In genomic region chr22:38398609-38399401, GRCh38 we compare ENCODE assay signal across 8 cellular contexts. TPM values are rescaled to one million over a fixed set of nuclear protein-coding genes. Genes with fewer than 3 reads are reported as not detected.
DNase-seq lines count a peak whose midpoint lies in the region; FAIRE-seq and TF ChIP-seq lines count a peak whose summit lies in the region.

No MANE protein-coding gene starts in this region.

- peaks cover 57% of the 10 kb centered on the region for H3K4me1 Mint-ChIP-seq in neural progenitor cell

- intact Hi-C loops in stomach (cut with DNase I; ENCODE audit: low total_unique reads) = no loop called here

- H3K27ac ChIP-seq in HUES64 (ENCODE audit: low read depth, low read length) (peak overlapping the region; percentile 96), neural progenitor cell (peak overlapping the region; percentile 88), stomach (peak overlapping the region; percentile 89 to 99 (median 95))

- peak overlapping the region; percentile 87 for H3K4me3 Mint-ChIP-seq in neural progenitor cell

- H2AFZ ChIP-seq in neural progenitor cell (replicated peaks) = peak overlapping the region; percentile 55

- H3F3A ChIP-seq in neural progenitor cell (ENCODE audit: low read depth) = peaks cover 50% of the 10 kb centered on the region

- no peak for TF ChIP-seq CTCF in foreskin fibroblast (IDR thresholded peaks at IDR 0.05; ENCODE audit: low read depth, low read length)
- no peak for TF ChIP-seq CTCF in neural progenitor cell (IDR thresholded peaks at IDR 0.05)
- no peak for TF ChIP-seq CTCF in stomach (IDR thresholded peaks at IDR 0.05)

- peaks cover 10% of the 10 kb centered on the region for H3K27me3 Mint-ChIP-seq in neural progenitor cell (ENCODE audit: insufficient read depth, low read depth)

- H3K27me3 ChIP-seq in HUES64 (ENCODE audit: insufficient read depth, low read length) = no peaks in the 10 kb centered on the region
- no peaks in the 10 kb centered on the region for H3K27me3 ChIP-seq in neural progenitor cell
- H3K27me3 ChIP-seq in stomach = peaks cover 0 to 23% (median 0%) of the 10 kb centered on the region in 3 donors

- H3K36me3 ChIP-seq in HUES64 (ENCODE audit: insufficient read depth, low read length) (no peaks in the 10 kb centered on the region), neural progenitor cell (no peaks in the 10 kb centered on the region), stomach (no peaks in the 10 kb centered on the region)

- under 1% methylated on average over 88 of the region's 101 CpGs for WGBS in HUES64
- WGBS in stomach, 5 donors = 0 to 1% (median 0%) methylated on average over 13 to 101 of the region's 101 CpGs

- H3K9me3 Mint-ChIP-seq in neural progenitor cell = no peaks in the 10 kb centered on the region

- H3K27ac Mint-ChIP-seq in neural progenitor cell = no peak overlapping the region

- peak overlapping the region; percentile 86 for H3K9ac ChIP-seq in HUES64 (ENCODE audit: low read depth, low read length)
- peak overlapping the region; percentile 55 for H3K9ac ChIP-seq in neural progenitor cell

- H3K4me1 ChIP-seq in HUES64 (ENCODE audit: insufficient read depth, low read length) = peaks cover 57% of the 10 kb centered on the region
- peaks cover 42% of the 10 kb centered on the region for H3K4me1 ChIP-seq in neural progenitor cell
- peaks cover 7 to 46% (median 30%) of the 10 kb centered on the region in 4 donors for H3K4me1 ChIP-seq in stomach

- no peaks in the 10 kb centered on the region for H3K36me3 Mint-ChIP-seq in neural progenitor cell

- H3K9me3 ChIP-seq in HUES64 (ENCODE audit: insufficient read depth, low read depth, low read length) (no peaks in the 10 kb centered on the region), neural progenitor cell (ENCODE audit: low read depth) (no peaks in the 10 kb centered on the region), stomach (no peaks in the 10 kb centered on the region)

- H4K20me1 ChIP-seq in neural progenitor cell (ENCODE audit: low read depth) = peaks cover 30% of the 10 kb centered on the region

- TF ChIP-seq POLR2A in stomach (IDR thresholded peaks at IDR 0.05) = no peak

- DNase-seq in Ammon's horn (ENCODE audit: low spot score) (peak; percentile 86), GM19239 (ENCODE audit: insufficient read length, low spot score) (peak; percentile 67), RPMI8226 (peak; percentile 93), foreskin fibroblast (peak; percentile 68 to 89), neural progenitor cell (ENCODE audit: low spot score) (peak; percentile 96), stomach (peak; percentile 92)
- DNase-seq in activated effector memory CD4-positive, alpha-beta T cell treated with Interleukin-2 at 50 U/mL for 16 hours = peak; percentile 69

- peaks cover 48% of the 10 kb centered on the region for H3K79me2 ChIP-seq in neural progenitor cell (ENCODE audit: low read depth)

- peak overlapping the region; percentile 82 for H3K4me2 ChIP-seq in neural progenitor cell

- no peak for TF ChIP-seq EP300 in stomach (IDR thresholded peaks at IDR 0.05)

- peak overlapping the region; percentile 78 for H3K4me3 ChIP-seq in HUES64 (ENCODE audit: low read length)
- peak overlapping the region; percentile 69 to 72 for H3K4me3 ChIP-seq in foreskin fibroblast (ENCODE audit: low read depth in 1 of 2, low read length in 2 of 2)
- peak overlapping the region; percentile 62 for H3K4me3 ChIP-seq in neural progenitor cell
- H3K4me3 ChIP-seq in stomach = peak overlapping the region; percentile 75 to 86 (median 82)

- FAIRE-seq in GM19239 (lab: Jason Lieb, UNC) = no peak

RNA-seq across cellular contexts. Expression of gene KCNJ4, which starts 56.2 kb away (rescaled TPM):
- polyA plus RNA-seq in HUES64 (2013, experiment 1 of 2) = 0.60 TPM
- 1.5 TPM for polyA plus RNA-seq in HUES64 (2013, experiment 2 of 2)
- total RNA-seq in neural progenitor cell (ENCODE audit: low replicate concordance) (0.82 and 4.6 TPM in 2 replicates), stomach (not detected)
- polyA plus RNA-seq in stomach = not detected

Comparison
In these comparisons a context has a peak if more than half of its experiments do, and no peak if none do; other contexts are left out.
1. Peak in every context shown above with its lines: DNase-seq, H3K4me3 ChIP-seq and H3K27ac ChIP-seq.